24 cellular contexts compared by ENCODE assay signal in genomic region chr1:157470276-157470675, GRCh38.
DNase-seq lines count a peak whose midpoint lies in the region; ATAC-seq and TF ChIP-seq lines count a peak whose summit lies in the region.
"Had no signal": no experiment of that assay in that cellular context is flagged by ENCODE, and none has a peak within 500 bp of the region (broad histone marks: within the 10 kb centered on the region; RNA-seq: fewer than 3 reads in every experiment).

No MANE protein-coding gene starts in this region.

- intact Hi-C loops in dendritic cell treated with granulocyte-macrophage colony-stimulating factor and Interleukin-4, amounts not matched to agents 40 ng/mL and 50 ng/mL, for 4 days (cut with micrococcal nuclease): no loop called here

- H3K9me3 ChIP-seq in neuronal stem cell (replicated peaks in 1 of 2; ENCODE audit: control insufficient read depth in 2 of 2, insufficient read depth in 1 of 2, low read depth in 1 of 2, low read length in 2 of 2): peaks cover 0 to 2% of the 10 kb centered on the region in 2 donors
- H3K9me3 ChIP-seq in BE2C: no peaks in the 10 kb centered on the region
- H3K9me3 ChIP-seq: MG63, SJSA1 had no signal

- H3K36me3 ChIP-seq in GM23338 (ENCODE audit: insufficient read depth) (no peaks in the 10 kb centered on the region), neuronal stem cell (replicated peaks in 1 of 2; ENCODE audit: control insufficient read depth in 2 of 2, insufficient read depth in 2 of 2, low read length in 2 of 2) (no peaks in the 10 kb centered on the region), BE2C (no peaks in the 10 kb centered on the region)
- H3K36me3 ChIP-seq: MG63, SJSA1 had no signal

- peak overlapping the region; percentile 4 for H3K18ac ChIP-seq in neuronal stem cell (ENCODE audit: low read length)

- H3K27me3 Mint-ChIP-seq in GM23338 (ENCODE audit: insufficient read depth, low read depth, poor library complexity): peaks cover 9% of the 10 kb centered on the region
- no peaks in the 10 kb centered on the region for H3K27me3 Mint-ChIP-seq in dendritic cell treated with granulocyte-macrophage colony-stimulating factor and Interleukin-4, amounts not matched to agents 40 ng/mL and 50 ng/mL, for 4 days

- TF ChIP-seq CTCF in GM23338 (conservative IDR thresholded peaks at IDR 0.05; ENCODE audit: low read depth in 2 of 2) (no peak), BE2C (IDR thresholded peaks at IDR 0.05; ENCODE audit: low read depth, low read length) (no peak)

- peaks cover 24% of the 10 kb centered on the region for H3K4me1 Mint-ChIP-seq in GM23338
- H3K4me1 Mint-ChIP-seq in dendritic cell treated with granulocyte-macrophage colony-stimulating factor and Interleukin-4, amounts not matched to agents 40 ng/mL and 50 ng/mL, for 4 days (ENCODE audit: low read depth): peaks cover 19% of the 10 kb centered on the region
- H3K4me1 Mint-ChIP-seq: B cell; CD4-positive, alpha-beta memory T cell had no signal

- DNase-seq in GM23338 (ENCODE audit: low spot score) (no peak), NOMO-1 treated with DMSO at 0.1 percent for 48 hours (lab: John Stamatoyannopoulos, UW; ENCODE audit: unreplicated experiment) (peak; percentile 26), neuronal stem cell (ENCODE audit: low spot score) (no peak), BE2C (no peak), cerebellar cortex (ENCODE audit: low spot score) (no peak), DMS53 treated with DMSO at 0.1 percent for 48 hours (lab: John Stamatoyannopoulos, UW; ENCODE audit: unreplicated experiment) (no peak), NCI-H1092 treated with DMSO at 0.1 percent for 48 hours (lab: John Stamatoyannopoulos, UW) (no peak)
- DNase-seq: CD4-positive, alpha-beta memory T cell; DMS153; GOT3; Karpas-422; MG63; NCI-H1048; NCI-H1436; NCI-H1930; NCI-H510A; NCI-H748 treated with DMSO at 0.1 percent for 48 hours; SW 1271 had no signal

- H4K20me1 ChIP-seq in GM23338 (replicated peaks; ENCODE audit: insufficient read depth): no peaks in the 10 kb centered on the region

- no peaks in the 10 kb centered on the region for H3F3A ChIP-seq in GM23338 (replicated peaks; ENCODE audit: low read depth)

- H2BK12ac ChIP-seq in neuronal stem cell (ENCODE audit: low read length): no peak overlapping the region

- H3K4me3 ChIP-seq in GM23338 (no peak overlapping the region), neuronal stem cell (ENCODE audit: low read length in 2 of 2) (no peak overlapping the region), BE2C (ENCODE audit: low read depth, low read length) (no peak overlapping the region)
- H3K4me3 ChIP-seq: A549, MG63, SJSA1 had no signal

- H4K91ac ChIP-seq in neuronal stem cell (ENCODE audit: low read depth, low read length, poor library complexity): no peak overlapping the region

- H3K14ac ChIP-seq in neuronal stem cell (ENCODE audit: low read length): no peak overlapping the region

- H3K36me3 Mint-ChIP-seq in GM23338 (ENCODE audit: low read depth): no peaks in the 10 kb centered on the region
- no peaks in the 10 kb centered on the region for H3K36me3 Mint-ChIP-seq in dendritic cell treated with granulocyte-macrophage colony-stimulating factor and Interleukin-4, amounts not matched to agents 40 ng/mL and 50 ng/mL, for 4 days (ENCODE audit: low read depth)
- H3K36me3 Mint-ChIP-seq: CD4-positive, alpha-beta memory T cell; IgD-negative memory B cell had no signal

- H3K27me3 ChIP-seq in GM23338 (ENCODE audit: insufficient read depth) (no peaks in the 10 kb centered on the region; the same call in 1 of the 2 replicates), neuronal stem cell (ENCODE audit: control insufficient read depth in 3 of 3, insufficient read depth in 3 of 3, low read depth in 1 of 3, low read length in 3 of 3) (no peaks in the 10 kb centered on the region), BE2C (no peaks in the 10 kb centered on the region)
- H3K27me3 ChIP-seq: MG63 had no signal

- peak overlapping the region; percentile 51; the same call in 1 of the 2 replicates for H3K4me2 ChIP-seq in GM23338
- no peak overlapping the region for H3K4me2 ChIP-seq in neuronal stem cell (ENCODE audit: insufficient read depth, low read length, poor library complexity, severe bottlenecking)
- H3K4me2 ChIP-seq: A549 had no signal

- peaks cover 4% of the 10 kb centered on the region; the same call in 2 of the 3 replicates for H3K9me3 Mint-ChIP-seq in GM23338
- H3K9me3 Mint-ChIP-seq in dendritic cell treated with granulocyte-macrophage colony-stimulating factor and Interleukin-4, amounts not matched to agents 40 ng/mL and 50 ng/mL, for 4 days: no peaks in the 10 kb centered on the region

- no peak overlapping the region for H3K4ac ChIP-seq in neuronal stem cell (ENCODE audit: low read length)

- H2AK5ac ChIP-seq in neuronal stem cell (ENCODE audit: low read depth, low read length): no peak overlapping the region

- no peak overlapping the region for H2BK15ac ChIP-seq in neuronal stem cell (ENCODE audit: low read length)

- H3K79me2 ChIP-seq in GM23338 (replicated peaks; ENCODE audit: insufficient read depth): no peaks in the 10 kb centered on the region

- no peak for ATAC-seq in GM23338
- ATAC-seq: A549, Right ventricle myocardium inferior had no signal

- H3K9me2 ChIP-seq in GM23338 (ENCODE audit: insufficient read depth): no peaks in the 10 kb centered on the region

- peak overlapping the region; percentile 23 for H3K27ac Mint-ChIP-seq in GM23338
- peak overlapping the region; percentile 36 for H3K27ac Mint-ChIP-seq in dendritic cell treated with granulocyte-macrophage colony-stimulating factor and Interleukin-4, amounts not matched to agents 40 ng/mL and 50 ng/mL, for 4 days
- H3K27ac Mint-ChIP-seq: B cell; CD4-positive, alpha-beta memory T cell; IgD-negative memory B cell had no signal

- no peak overlapping the region for H3K23ac ChIP-seq in neuronal stem cell (ENCODE audit: low read depth, low read length, poor library complexity)

- no peak overlapping the region for H4K8ac ChIP-seq in neuronal stem cell (ENCODE audit: low read depth, low read length)

- H2BK120ac ChIP-seq in neuronal stem cell (ENCODE audit: low read depth, low read length): peak overlapping the region; percentile 84

- H3K27ac ChIP-seq in GM23338 (ENCODE audit: low read depth): no peak overlapping the region
- no peak overlapping the region for H3K27ac ChIP-seq in neuronal stem cell (replicated peaks; ENCODE audit: low read length)
- H3K27ac ChIP-seq: A549, SJSA1 had no signal

- H3K4me3 Mint-ChIP-seq in GM23338: no peak overlapping the region
- no peak overlapping the region for H3K4me3 Mint-ChIP-seq in dendritic cell treated with granulocyte-macrophage colony-stimulating factor and Interleukin-4, amounts not matched to agents 40 ng/mL and 50 ng/mL, for 4 days
- H3K4me3 Mint-ChIP-seq: B cell; CD4-positive, alpha-beta memory T cell had no signal

- H3K79me1 ChIP-seq in neuronal stem cell (ENCODE audit: low read depth, low read length): no peaks in the 10 kb centered on the region

- H2AFZ ChIP-seq in GM23338: peak overlapping the region; percentile 89; the same call in 1 of the 2 replicates
- no peak overlapping the region for H2AFZ ChIP-seq in neuronal stem cell (ENCODE audit: low read length)

- WGBS in neuronal stem cell (ENCODE audit: extremely low coverage in 2 of 2, insufficient read length in 2 of 2, insufficient replicate concordance in 1 of 2), 2 donors: no CpG with 5 or more reads among the region's 4 CpGs

- H3K4me1 ChIP-seq in GM23338 (ENCODE audit: insufficient read depth) (peaks cover 36% of the 10 kb centered on the region), neuronal stem cell (ENCODE audit: control insufficient read depth in 2 of 2, insufficient read depth in 1 of 2, low read depth in 1 of 2, low read length in 2 of 2) (peaks cover 0 to 2% of the 10 kb centered on the region in 2 donors), BE2C (no peaks in the 10 kb centered on the region)
- H3K4me1 ChIP-seq: A549, SJSA1 had no signal

- no peak overlapping the region for H3K9ac ChIP-seq in neuronal stem cell (ENCODE audit: low read depth, low read length, poor library complexity)

- H2BK5ac ChIP-seq in neuronal stem cell (ENCODE audit: low read length): no peak overlapping the region

TF ChIP-seq in GM23338, 12 proteins besides CTCF, POLR2A, EP300 and RAD21 (continues in another document):
- TF ChIP-seq ETS1 (IDR thresholded peaks at IDR 0.05): no peak
- TF ChIP-seq POLR2AphosphoS5 (IDR thresholded peaks at IDR 0.05; ENCODE audit: low read depth): no peak
- TF ChIP-seq CREB1 (CRISPR knock-in tag; IDR thresholded peaks at IDR 0.05; ENCODE audit: low read depth): no peak
- no peak for TF ChIP-seq STAT1 (IDR thresholded peaks at IDR 0.05; ENCODE audit: unreplicated experiment)
